Comparison of ENCODE assay signal across 24 cellular contexts in the genomic region with DNA sequence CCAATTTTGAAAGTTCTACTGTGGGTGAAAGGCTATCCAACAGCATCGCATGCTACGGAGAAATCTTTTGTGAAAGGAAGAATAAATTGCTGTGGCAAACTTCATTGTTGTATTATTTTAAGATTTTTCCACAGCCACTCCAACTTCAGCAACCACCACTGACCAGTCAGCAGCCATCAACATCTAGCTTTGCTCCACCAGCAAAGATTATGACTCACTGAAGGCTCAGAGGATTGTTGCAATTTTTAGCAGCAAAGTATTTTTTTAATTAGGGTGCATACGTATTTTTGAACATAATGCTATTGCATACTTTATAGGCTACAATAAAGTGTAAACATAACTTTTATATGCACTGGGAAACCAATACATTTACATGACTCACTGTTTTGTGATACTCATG.
"Had no signal": no experiment of that assay in that cellular context is flagged by ENCODE, and none has a peak within 500 bp of the region (broad histone marks: within the 10 kb centered on the region; RNA-seq: fewer than 3 reads in every experiment).

No MANE protein-coding gene starts in this region.

- H3K9me3 ChIP-seq: breast epithelium, heart right ventricle, neutrophil, ovary, psoas muscle, stomach, suprapubic skin, tibial nerve, uterus had no signal

- H3K4me3 Mint-ChIP-seq: activated CD4-positive, alpha-beta T cell treated with anti-CD3 and anti-CD28 coated beads for 36 hours; activated T-cell treated with anti-CD3 and anti-CD28 coated beads, Interleukin-2, amount 50 U/mL, for 24 hours; activated T-helper 17 cell treated with anti-CD3 and anti-CD28 coated beads, Interleukin-2, amount 50 U/mL, for 72 hours; endodermal cell; nephron; stimulated activated memory B cell treated with anti-CD40 and anti-IgM and Interleukin-4, amounts not matched to agents 10 μg/mL and 1 μg/mL and 100 μg/mL, for 72 hours had no signal

- H3K36me3 Mint-ChIP-seq: activated naive CD4-positive, alpha-beta T cell treated with anti-CD3 and anti-CD28 coated beads, Interleukin-2, amount 50 U/mL, for 72 hours; stimulated activated memory B cell treated with anti-CD40 and anti-IgM and Interleukin-4, amounts not matched to agents 10 μg/mL and 1 μg/mL and 100 μg/mL, for 72 hours had no signal

- H3K27ac Mint-ChIP-seq: activated CD4-positive, alpha-beta T cell treated with anti-CD3 and anti-CD28 coated beads for 36 hours; activated naive CD4-positive, alpha-beta T cell treated with anti-CD3 and anti-CD28 coated beads, Interleukin-2, amount 50 U/mL, for 72 hours; activated T-cell treated with anti-CD3 and anti-CD28 coated beads, Interleukin-2, amount 50 U/mL, for 24 hours; activated T-helper 17 cell treated with anti-CD3 and anti-CD28 coated beads, Interleukin-2, amount 50 U/mL, for 72 hours; endodermal cell; nephron; stimulated activated memory B cell treated with anti-CD40 and anti-IgM and Interleukin-4, amounts not matched to agents 10 μg/mL and 1 μg/mL and 100 μg/mL, for 72 hours had no signal

- DNase-seq: activated CD4-positive, alpha-beta T cell treated with anti-CD3 and anti-CD28 coated beads for 36 hours; activated CD4-positive, alpha-beta T cell treated with anti-CD3 and anti-CD28 coated beads, Interleukin-2, amount 50 U/mL, for 4 hours; activated CD8-positive, alpha-beta memory T cell treated with anti-CD3 and anti-CD28 coated beads for 24 hours; activated CD8-positive, alpha-beta memory T cell treated with anti-CD3 and anti-CD28 coated beads, Interleukin-2, amount 50 U/mL, for 4 hours; activated T-cell treated with anti-CD3 and anti-CD28 coated beads, Interleukin-2, amount 50 U/mL, for 24 hours; endodermal cell; heart right ventricle; left colon; mesenchymal stem cell; ovary; psoas muscle; right cardiac atrium; stomach; uterus had no signal

- H3K4me1 ChIP-seq: breast epithelium, heart right ventricle, psoas muscle, stomach, suprapubic skin, tibial nerve, uterus had no signal

- H3K4me1 Mint-ChIP-seq: activated CD4-positive, alpha-beta T cell treated with anti-CD3 and anti-CD28 coated beads for 36 hours; activated T-helper 17 cell treated with anti-CD3 and anti-CD28 coated beads, Interleukin-2, amount 50 U/mL, for 72 hours; endodermal cell; stimulated activated memory B cell treated with anti-CD40 and anti-IgM and Interleukin-4, amounts not matched to agents 10 μg/mL and 1 μg/mL and 100 μg/mL, for 72 hours had no signal

- H3K36me3 ChIP-seq: breast epithelium, heart right ventricle, neutrophil, ovary, stomach, suprapubic skin, tibial nerve, uterus had no signal

- H3K27ac ChIP-seq: breast epithelium, coronary artery, epithelial cell of prostate, heart right ventricle, neutrophil, ovary, psoas muscle, stomach, suprapubic skin, tibial nerve, uterus had no signal

- H3K9me3 Mint-ChIP-seq: endodermal cell, nephron had no signal

- ATAC-seq: activated CD4-positive, alpha-beta T cell treated with anti-CD3 and anti-CD28 coated beads for 36 hours; activated naive CD4-positive, alpha-beta T cell treated with anti-CD3 and anti-CD28 coated beads, Interleukin-2, amount 50 U/mL, for 72 hours; activated T-helper 17 cell treated with anti-CD3 and anti-CD28 coated beads, Interleukin-2, amount 50 U/mL, for 72 hours; heart right ventricle; left colon; psoas muscle; right cardiac atrium; stimulated activated memory B cell treated with anti-CD40 and anti-IgM and Interleukin-4, amounts not matched to agents 10 μg/mL and 1 μg/mL and 100 μg/mL, for 72 hours had no signal

- H3K27me3 Mint-ChIP-seq: activated CD4-positive, alpha-beta T cell treated with anti-CD3 and anti-CD28 coated beads for 36 hours; activated T-cell treated with anti-CD3 and anti-CD28 coated beads, Interleukin-2, amount 50 U/mL, for 24 hours; activated T-helper 17 cell treated with anti-CD3 and anti-CD28 coated beads, Interleukin-2, amount 50 U/mL, for 72 hours; stimulated activated memory B cell treated with anti-CD40 and anti-IgM and Interleukin-4, amounts not matched to agents 10 μg/mL and 1 μg/mL and 100 μg/mL, for 72 hours had no signal

- H3K27me3 ChIP-seq: breast epithelium, heart right ventricle, neutrophil, ovary, stomach, suprapubic skin, tibial nerve, uterus had no signal

- H3K4me3 ChIP-seq: breast epithelium, coronary artery, heart right ventricle, ovary, psoas muscle, stomach, suprapubic skin, tibial nerve, uterus had no signal
